ENCODE assay signal across 8 cellular contexts in the genomic region with DNA sequence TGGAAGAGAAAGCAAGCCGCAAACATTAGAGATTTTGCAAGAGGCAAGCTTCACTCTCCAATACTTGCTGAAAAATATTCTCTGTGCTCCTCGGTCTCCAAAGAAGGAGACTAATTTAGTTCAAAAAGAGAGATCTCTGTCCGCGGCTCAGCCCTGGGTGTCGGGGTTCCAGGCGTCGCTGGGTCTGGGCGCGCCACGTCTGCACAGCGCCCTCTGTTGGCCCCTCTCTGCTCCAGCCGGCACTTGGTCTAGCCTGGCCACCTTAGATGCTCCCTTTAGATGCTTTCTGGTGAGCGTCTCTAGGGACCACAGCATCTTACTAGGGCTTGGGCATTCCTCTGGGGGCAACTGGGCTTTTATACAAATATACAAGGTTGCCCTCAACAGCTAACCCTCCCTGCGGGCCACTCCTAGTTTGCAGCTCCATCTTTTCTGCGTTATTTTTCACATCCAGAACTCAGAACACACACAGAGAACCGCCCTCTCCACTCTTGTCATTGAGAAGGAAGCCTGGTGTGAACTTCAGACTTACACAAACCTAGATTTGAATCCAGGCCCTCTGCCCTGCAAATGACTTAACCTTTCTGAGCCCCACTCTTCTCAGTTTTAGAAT.
DNase-seq lines count a peak whose midpoint lies in the region; TF ChIP-seq lines count a peak whose summit lies in the region.

No MANE protein-coding gene starts in this region.

- H3F3A ChIP-seq in MM.1S (ENCODE audit: insufficient read depth, low read length): no peaks in the 10 kb centered on the region

- H3K9me3 ChIP-seq in MM.1S (replicated peaks; ENCODE audit: insufficient read depth, low read length) (no peaks in the 10 kb centered on the region), fibroblast of lung (ENCODE audit: control insufficient read depth, insufficient read depth, low read depth, low read length) (no peaks in the 10 kb centered on the region)

- peak overlapping the region; percentile 36; the same call in 1 of the 2 replicates for H3K4me3 ChIP-seq in MM.1S (ENCODE audit: low read length)
- H3K4me3 ChIP-seq in fibroblast of lung (replicated peaks in 1 of 4; ENCODE audit: control extremely low read depth in 1 of 4, insufficient read depth in 1 of 4, low read depth in 3 of 4, low read length in 4 of 4): no peak overlapping the region

- H3K36me3 ChIP-seq in MM.1S (replicated peaks; ENCODE audit: insufficient read depth, low read length) (no peaks in the 10 kb centered on the region), fibroblast of lung (ENCODE audit: control insufficient read depth, insufficient read depth, low read length) (no peaks in the 10 kb centered on the region)

- H3K4me1 ChIP-seq in MM.1S (ENCODE audit: low read length) (no peaks in the 10 kb centered on the region), fibroblast of lung (ENCODE audit: control insufficient read depth, extremely low read depth, insufficient read depth, low read length) (no peaks in the 10 kb centered on the region)

- no peaks in the 10 kb centered on the region for H3K9me2 ChIP-seq in MM.1S (replicated peaks; ENCODE audit: insufficient read depth, low read length)

- peak; percentile 72 for TF ChIP-seq CTCF in MM.1S (IDR thresholded peaks at IDR 0.05; ENCODE audit: low read length)
- TF ChIP-seq CTCF in fibroblast of lung (conservative IDR thresholded peaks at IDR 0.05 in 1 of 2, IDR thresholded peaks at IDR 0.05 in 1 of 2; ENCODE audit: low read depth in 1 of 2, low read length in 2 of 2): peak; percentile 15 to 41

- H3K4me2 ChIP-seq in MM.1S (ENCODE audit: low read depth, low read length) (peak overlapping the region; percentile 32; the same call in 1 of the 2 replicates), fibroblast of lung (ENCODE audit: extremely low read depth, insufficient read depth, low read length) (no peak overlapping the region)

- no peaks in the 10 kb centered on the region for H3K79me2 ChIP-seq in MM.1S (ENCODE audit: low read length)
- H3K79me2 ChIP-seq in fibroblast of lung (ENCODE audit: control insufficient read depth, insufficient read depth, low read length): no peaks in the 10 kb centered on the region

- peak; percentile 13 for DNase-seq in 8988T
- DNase-seq in GM19238 (ENCODE audit: insufficient read length, low spot score): peak; percentile 9
- peak; percentile 30 for DNase-seq in MM.1S
- DNase-seq in activated CD8-positive, alpha-beta memory T cell treated with anti-CD3 and anti-CD28 coated beads, Interleukin-2, amount 50 U/mL, for 48 hours: peak; percentile 85
- DNase-seq in fibroblast of lung (ENCODE audit: low read depth in 2 of 2): no peak
- DNase-seq in retina: peak; percentile 48
- no peak for DNase-seq in NCI-H1092 (lab: John Stamatoyannopoulos, UW)
- DNase-seq in SK-N-DZ (ENCODE audit: low spot score): no peak

- peak overlapping the region; percentile 69 for H2AFZ ChIP-seq in MM.1S (ENCODE audit: low read length)
- no peak overlapping the region for H2AFZ ChIP-seq in fibroblast of lung (ENCODE audit: low read length)

- no peaks in the 10 kb centered on the region for H3K27me3 ChIP-seq in MM.1S (replicated peaks; ENCODE audit: insufficient read depth, low read length)
- no peaks in the 10 kb centered on the region for H3K27me3 ChIP-seq in fibroblast of lung (ENCODE audit: control insufficient read depth, insufficient read depth, low read length)

- H3K9ac ChIP-seq in MM.1S (ENCODE audit: low read length) (no peak overlapping the region), fibroblast of lung (ENCODE audit: insufficient read depth, low read length) (no peak overlapping the region)

- H3K27ac ChIP-seq in MM.1S (ENCODE audit: low read length): no peak overlapping the region
- no peak overlapping the region for H3K27ac ChIP-seq in fibroblast of lung (ENCODE audit: insufficient read depth, low read length)

- no peaks in the 10 kb centered on the region for H4K20me1 ChIP-seq in MM.1S (ENCODE audit: insufficient read depth, low read length)
- H4K20me1 ChIP-seq in fibroblast of lung (ENCODE audit: control insufficient read depth, extremely low read depth, insufficient read depth, low read length): no peaks in the 10 kb centered on the region

Comparison
In these comparisons a context has a peak if more than half of its experiments do, and no peak if none do; other contexts are left out.
1. DNase-seq: peak in 8988T (single experiment), GM19238 (single experiment), MM.1S (single experiment), activated CD8-positive, alpha-beta memory T cell treated with anti-CD3 and anti-CD28 coated beads, Interleukin-2, amount 50 U/mL, for 48 hours (single experiment) and retina (single experiment); none in fibroblast of lung (0 of 2), NCI-H1092 (single experiment) and SK-N-DZ (single experiment).